ENCODE assay signal across 15 cellular contexts in the genomic region with DNA sequence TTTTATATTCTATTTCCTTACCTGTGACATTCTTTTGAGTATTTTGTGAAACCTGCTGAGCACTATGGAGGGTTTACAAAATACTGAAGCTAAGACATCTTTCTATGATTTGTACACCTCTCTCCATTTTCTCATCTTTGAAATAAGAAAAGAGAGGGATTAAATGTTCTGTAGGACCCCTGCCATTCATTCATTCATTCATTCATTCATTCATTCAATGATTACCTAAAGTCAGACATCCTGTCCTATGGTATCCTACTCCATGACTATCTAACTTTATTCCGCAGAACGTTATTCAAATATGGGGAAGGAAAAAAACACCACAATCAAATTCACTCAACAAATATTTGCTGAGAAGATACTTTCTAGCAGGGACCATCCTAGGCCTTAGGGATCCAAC. TPM values are rescaled to one million over a fixed set of nuclear protein-coding genes. Genes with fewer than 3 reads are reported as not detected.
A peak's percentile ranks its signal among the peaks of the same experiment; 100 is the strongest.
DNase-seq lines count a peak whose midpoint lies in the region; ATAC-seq, FAIRE-seq and TF ChIP-seq lines count a peak whose summit lies in the region.
"Had no signal": no experiment of that assay in that cellular context is flagged by ENCODE, and none has a peak within 500 bp of the region (broad histone marks: within the 10 kb centered on the region; RNA-seq: fewer than 3 reads in every experiment).

No MANE protein-coding gene starts in this region.

- no peaks in the 10 kb centered on the region for H3K79me2 ChIP-seq in HepG2 (ENCODE audit: insufficient read depth, low read length)

- in situ Hi-C loops in HepG2 (cut with HindIII; ENCODE audit: extremely low pct_ligation_motif_present, low pct_unique_long_range_greater_than_20kb): no loop called here

- H3K27me3 ChIP-seq in HepG2 (ENCODE audit: control insufficient read depth in 1 of 2, insufficient read depth in 2 of 2, low read length in 2 of 2) (no peaks in the 10 kb centered on the region), right lobe of liver (no peaks in the 10 kb centered on the region), testis (no peaks in the 10 kb centered on the region)
- H3K27me3 ChIP-seq: BLaER1 had no signal

- POLR2A ChIA-PET in HepG2 (lab: Yijun Ruan, JAX): no interaction called here

- ATAC-seq in HepG2: no peak
- no peak for ATAC-seq in right lobe of liver
- ATAC-seq in T-helper 17 cell: no peak

- H3K4me2 ChIP-seq in HepG2 (ENCODE audit: low read depth, low read length): no peak overlapping the region
- H3K4me2 ChIP-seq: BLaER1 had no signal

- no peak for TF ChIP-seq RAD21 in HepG2 (CRISPR knock-in tag; IDR thresholded peaks at IDR 0.05)

- H3K4me1 Mint-ChIP-seq in T-helper 17 cell: peaks cover 29% of the 10 kb centered on the region
- peaks cover 19% of the 10 kb centered on the region for H3K4me1 Mint-ChIP-seq in chondrocyte (ENCODE audit: low read depth)
- H3K4me1 Mint-ChIP-seq: H9 had no signal

- H3K36me3 ChIP-seq in HepG2 (replicated peaks in 1 of 2; ENCODE audit: control insufficient read depth in 1 of 2, insufficient read depth in 2 of 2, low read length in 2 of 2) (peaks cover 4 to 10% of the 10 kb centered on the region in 2 experiments), right lobe of liver (no peaks in the 10 kb centered on the region), testis (ENCODE audit: low read depth, missing control alignments) (no peaks in the 10 kb centered on the region)

- no peak for TF ChIP-seq POLR2A in HepG2 (IDR thresholded peaks at IDR 0.05; ENCODE audit: insufficient read depth in 1 of 2, low read depth in 2 of 2, low read length in 2 of 2)
- TF ChIP-seq POLR2A in right lobe of liver (IDR thresholded peaks at IDR 0.05): no peak
- no peak for TF ChIP-seq POLR2A in testis (IDR thresholded peaks at IDR 0.05)

- no peaks in the 10 kb centered on the region for H4K20me1 ChIP-seq in HepG2 (ENCODE audit: insufficient read depth, low read length)

- FAIRE-seq in HepG2 (lab: Jason Lieb, UNC): no peak

- TF ChIP-seq CTCF in HepG2 (CRISPR knock-in tag; IDR thresholded peaks at IDR 0.05) (no peak), right lobe of liver (IDR thresholded peaks at IDR 0.05) (no peak), chondrocyte (IDR thresholded peaks at IDR 0.05) (no peak), testis (IDR thresholded peaks at IDR 0.05) (no peak)

- intact Hi-C loops in HepG2 (cut with micrococcal nuclease; ENCODE audit: unreplicated experiment) (no loop called here), right lobe of liver (cut with DNase I) (no loop called here), testis (cut with DNase I; ENCODE audit: low total_unique reads) (no loop called here), head of caudate nucleus (cut with DNase I) (no loop called here)

- no peaks in the 10 kb centered on the region for H3K9me3 Mint-ChIP-seq in chondrocyte (ENCODE audit: low read depth)
- H3K9me3 Mint-ChIP-seq: CD4-positive, CD25-positive, alpha-beta regulatory T cell had no signal

- H3K4me3 ChIP-seq in HepG2 (replicated peaks in 1 of 3; ENCODE audit: insufficient read depth in 1 of 3, low read depth in 2 of 3, low read length in 3 of 3): no peak overlapping the region
- no peak overlapping the region for H3K4me3 ChIP-seq in right lobe of liver
- H3K4me3 ChIP-seq in testis: no peak overlapping the region
- H3K4me3 ChIP-seq: BLaER1 had no signal

- peak overlapping the region; percentile 11 for H3K27ac Mint-ChIP-seq in T-helper 17 cell
- H3K27ac Mint-ChIP-seq in chondrocyte (ENCODE audit: unreplicated experiment): peak overlapping the region; percentile 14
- H3K27ac Mint-ChIP-seq: H9 had no signal

- H3K27me3 Mint-ChIP-seq in T-helper 17 cell (no peaks in the 10 kb centered on the region), chondrocyte (ENCODE audit: low read depth) (no peaks in the 10 kb centered on the region)
- H3K27me3 Mint-ChIP-seq: CD4-positive, CD25-positive, alpha-beta regulatory T cell had no signal

- H3K4me1 ChIP-seq in HepG2 (ENCODE audit: insufficient read depth, low read length): no peaks in the 10 kb centered on the region
- no peaks in the 10 kb centered on the region for H3K4me1 ChIP-seq in right lobe of liver
- peaks cover 20% of the 10 kb centered on the region for H3K4me1 ChIP-seq in testis
- H3K4me1 ChIP-seq: BLaER1 had no signal

- no TSS peak for BruUV-seq in HepG2 (replicated peaks; lab: Mats Ljungman, UMichigan)

- H3K4me3 Mint-ChIP-seq in T-helper 17 cell (no peak overlapping the region), chondrocyte (ENCODE audit: unreplicated experiment) (no peak overlapping the region)
- H3K4me3 Mint-ChIP-seq: CD4-positive, CD25-positive, alpha-beta regulatory T cell; H9 had no signal

- H3K27ac ChIP-seq in HepG2 (ENCODE audit: extremely low read length, insufficient read depth, low read length) (no peak overlapping the region), right lobe of liver (no peak overlapping the region), testis (peak overlapping the region; percentile 53 to 74)
- H3K27ac ChIP-seq: BLaER1 had no signal

- H3K36me3 Mint-ChIP-seq in T-helper 17 cell (ENCODE audit: low read depth) (peaks cover 9% of the 10 kb centered on the region), chondrocyte (ENCODE audit: low read depth) (peaks cover 8% of the 10 kb centered on the region)

- no peak for DNase-seq in HepG2 (ENCODE audit: low spot score)
- DNase-seq in right lobe of liver: no peak
- DNase-seq in T-helper 17 cell: no peak
- no peak for DNase-seq in chondrocyte (ENCODE audit: low spot score)
- no peak for DNase-seq in testis
- DNase-seq in activated effector memory CD4-positive, alpha-beta T cell treated with Interleukin-2 at 50 U/mL for 16 hours: no peak
- no peak for DNase-seq in AML-193 (lab: John Stamatoyannopoulos, UW)
- no peak for DNase-seq in head of caudate nucleus
- DNase-seq: ACHN; Calu3; CD4-positive, CD25-positive, alpha-beta regulatory T cell; DMS 273 treated with DMSO at 0.1 percent for 48 hours; GOT3; H9 had no signal

- H3K9ac ChIP-seq in HepG2 (ENCODE audit: insufficient read depth, low read depth, low read length): no peak overlapping the region
- H3K9ac ChIP-seq: BLaER1 had no signal

- H3K9me3 ChIP-seq in HepG2 (ENCODE audit: low read length) (no peaks in the 10 kb centered on the region), right lobe of liver (no peaks in the 10 kb centered on the region), T-helper 17 cell (ENCODE audit: control insufficient read depth, low read length, poor library complexity, severe bottlenecking) (no peaks in the 10 kb centered on the region), testis (no peaks in the 10 kb centered on the region)
- H3K9me3 ChIP-seq: BLaER1 had no signal

- H2AFZ ChIP-seq in HepG2 (ENCODE audit: low read length): no peak overlapping the region

- no peak for TF ChIP-seq EP300 in HepG2 (IDR thresholded peaks at IDR 0.05; ENCODE audit: low read depth in 2 of 2, low read length in 2 of 2)
- TF ChIP-seq EP300 in HepG2 (CRISPR knock-in tag; IDR thresholded peaks at IDR 0.05; ENCODE audit: borderline replicate concordance): no peak

- WGBS in HepG2 (ENCODE audit: low lambda C conversion rate): 99% methylated on average over 2 of the region's 2 CpGs
- WGBS in right lobe of liver (ENCODE audit: insufficient coverage, low coverage, low lambda C conversion rate, missing lambda C conversion rate): 96% methylated on average over 2 of the region's 2 CpGs
- 78 to 91% methylated on average over 2 of the region's 2 CpGs for WGBS in testis, 2 donors

- CTCF ChIA-PET in HepG2 (lab: Yijun Ruan, JAX; ENCODE audit: low intra/inter-chr PET ratio, low total read pairs): no interaction called here

TF ChIP-seq in HepG2, 621 proteins besides CTCF, POLR2A, EP300 and RAD21 (continues in another document):
- TF ChIP-seq, protein P1, sequence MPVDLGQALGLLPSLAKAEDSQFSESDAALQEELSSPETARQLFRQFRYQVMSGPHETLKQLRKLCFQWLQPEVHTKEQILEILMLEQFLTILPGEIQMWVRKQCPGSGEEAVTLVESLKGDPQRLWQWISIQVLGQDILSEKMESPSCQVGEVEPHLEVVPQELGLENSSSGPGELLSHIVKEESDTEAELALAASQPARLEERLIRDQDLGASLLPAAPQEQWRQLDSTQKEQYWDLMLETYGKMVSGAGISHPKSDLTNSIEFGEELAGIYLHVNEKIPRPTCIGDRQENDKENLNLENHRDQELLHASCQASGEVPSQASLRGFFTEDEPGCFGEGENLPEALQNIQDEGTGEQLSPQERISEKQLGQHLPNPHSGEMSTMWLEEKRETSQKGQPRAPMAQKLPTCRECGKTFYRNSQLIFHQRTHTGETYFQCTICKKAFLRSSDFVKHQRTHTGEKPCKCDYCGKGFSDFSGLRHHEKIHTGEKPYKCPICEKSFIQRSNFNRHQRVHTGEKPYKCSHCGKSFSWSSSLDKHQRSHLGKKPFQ (CRISPR knock-in tag; IDR thresholded peaks at IDR 0.05; ENCODE audit: insufficient replicate concordance): no peak
- TF ChIP-seq ZNF138 (CRISPR knock-in tag; IDR thresholded peaks at IDR 0.05; ENCODE audit: low read depth): no peak

RNA-seq across cellular contexts. Expression of gene AP3B1, which starts 51.4 kb away (rescaled TPM):
- 51.2 and 83.8 TPM in 2 replicates for total RNA-seq in HepG2 (2016; rRNA removed; fragmentation: Illumina TruSeq; extraction: Trizol)
- total RNA-seq in HepG2 (2016; cell fraction: cytosol; rRNA removed; fragmentation: Illumina TruSeq; extraction: Trizol; ENCODE audit: low read depth): 19.0 and 26.0 TPM in 2 replicates
- 45.8 and 80.1 TPM in 2 replicates for total RNA-seq in HepG2 (2016; cell fraction: insoluble cytoplasmic fraction; rRNA removed; fragmentation: Illumina TruSeq; extraction: Trizol)
- total RNA-seq in HepG2 (2016; cell fraction: membrane; rRNA removed; fragmentation: Illumina TruSeq; extraction: Trizol): 22.8 and 27.8 TPM in 2 replicates
- 56.8 and 65.2 TPM in 2 replicates for total RNA-seq in HepG2 (2016; cell fraction: nucleus; rRNA removed; fragmentation: Illumina TruSeq; extraction: Trizol)
- polyA plus RNA-seq in HepG2 (2011; rRNA removed): 29.4 and 37.7 TPM in 2 replicates
- polyA plus RNA-seq in HepG2 (2011; cell fraction: cytosol; rRNA removed): 21.3 and 33.2 TPM in 2 replicates
- 11.4 and 15.6 TPM in 2 replicates for polyA plus RNA-seq in HepG2 (2011; cell fraction: nucleus; rRNA removed)
- polyA plus RNA-seq in HepG2 (2012): 24.5 and 32.4 TPM in 2 replicates
- 4.0 and 5.3 TPM in 2 replicates for polyA plus RNA-seq in HepG2 (2016; cell fraction: cytosol; fragmentation: Illumina TruSeq; extraction: Trizol; ENCODE audit: low read depth)
- 69.2 and 81.5 TPM in 2 replicates for polyA plus RNA-seq in HepG2 (2016; cell fraction: insoluble cytoplasmic fraction; fragmentation: Illumina TruSeq; extraction: Trizol; ENCODE audit: low read depth)
- 12.3 and 17.1 TPM in 2 replicates for polyA plus RNA-seq in HepG2 (2016; cell fraction: membrane; fragmentation: Illumina TruSeq; extraction: Trizol; ENCODE audit: low read depth)
- polyA plus RNA-seq in HepG2 (2016; cell fraction: nucleus; fragmentation: Illumina TruSeq; extraction: Trizol; ENCODE audit: insufficient read depth, low read depth): 44.4 and 45.6 TPM in 2 replicates
- 29.0 and 31.4 TPM in 2 replicates for polyA minus RNA-seq in HepG2 (2011; rRNA and poly(A)+ RNA removed; ENCODE audit: low replicate concordance)
- 24.6 and 25.0 TPM in 2 replicates for polyA minus RNA-seq in HepG2 (2011; cell fraction: cytosol; rRNA and poly(A)+ RNA removed)
- polyA minus RNA-seq in HepG2 (2011; cell fraction: nucleus; rRNA and poly(A)+ RNA removed): 109 and 111 TPM in 2 replicates
- total RNA-seq in right lobe of liver: 10 to 100 TPM; 11.4 to 17.9 (median 12.9) TPM
- 10 to 100 TPM; 34.5 to 40.6 TPM for total RNA-seq in T-helper 17 cell
- total RNA-seq in chondrocyte: 60.3 to 74.5 TPM (median 60.4 TPM) in 3 replicates
- 10 to 100 TPM; 74.0 to 77.3 TPM for total RNA-seq in testis
- 32.0 TPM for polyA plus RNA-seq in testis (ENCODE audit: insufficient read depth, low read depth, low replicate concordance)

Comparison
In these comparisons a context has a peak if more than half of its experiments do, and no peak if none do; other contexts are left out.
1. H3K27ac ChIP-seq: peak in testis (2 of 2); none in HepG2 (single experiment) and right lobe of liver (0 of 3).